8 cellular contexts compared by ENCODE assay signal in the genomic region with DNA sequence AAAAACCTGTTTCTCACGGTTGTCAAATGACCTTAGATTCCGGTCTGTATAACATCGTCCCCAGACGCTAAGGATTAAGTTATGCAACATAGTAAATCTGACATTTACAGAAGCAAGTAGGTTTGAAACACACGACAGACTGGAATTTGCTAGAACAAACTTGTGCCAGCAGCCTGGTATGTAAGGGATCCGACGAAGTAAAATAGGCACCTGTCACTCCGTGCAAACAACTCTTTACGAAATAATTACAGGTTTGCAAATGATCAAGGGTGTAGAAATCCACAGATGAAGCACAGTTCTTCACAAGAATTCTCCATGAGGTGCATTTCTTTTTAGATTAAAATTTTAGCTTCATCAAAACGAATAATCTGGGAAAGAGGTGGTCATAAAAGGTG. TPM values are rescaled to one million over a fixed set of nuclear protein-coding genes. Genes with fewer than 3 reads are reported as not detected.
DNase-seq lines count a peak whose midpoint lies in the region; ATAC-seq and TF ChIP-seq lines count a peak whose summit lies in the region.

No MANE protein-coding gene starts in this region.

- peak overlapping the region; percentile 63 for H3K27ac ChIP-seq in colonic mucosa

- H3K27me3 Mint-ChIP-seq in activated CD4-positive, alpha-beta T cell treated with anti-CD3 and anti-CD28 coated beads, Interleukin-2, amount 10 ng/mL, durations not matched to agents 24 days and 14 days: no peaks in the 10 kb centered on the region

- H3K4me1 Mint-ChIP-seq in activated CD4-positive, alpha-beta T cell treated with anti-CD3 and anti-CD28 coated beads, Interleukin-2, amount 10 ng/mL, durations not matched to agents 24 days and 14 days: peaks cover 31% of the 10 kb centered on the region

- peaks cover 3% of the 10 kb centered on the region for H3K4me1 ChIP-seq in NT2/D1 (ENCODE audit: insufficient read depth, insufficient read length)
- H3K4me1 ChIP-seq in colonic mucosa: peaks cover 9% of the 10 kb centered on the region

- H3K36me3 ChIP-seq in NT2/D1 (ENCODE audit: insufficient read depth, insufficient read length, low read length): peaks cover 14% of the 10 kb centered on the region
- no peaks in the 10 kb centered on the region for H3K36me3 ChIP-seq in colonic mucosa

- intact Hi-C loops in activated CD4-positive, alpha-beta T cell treated with anti-CD3 and anti-CD28 coated beads, Interleukin-2, amount 10 ng/mL, durations not matched to agents 24 days and 14 days (cut with micrococcal nuclease): loop anchor here (1.0 to 5.0 kb wide), 4 partner anchors 18 to 322 kb away; partner anchors contain the start of genes ITGA1 and PELO
- intact Hi-C loops in colonic mucosa (cut with DNase I): no loop called here

- H3K9ac ChIP-seq in NT2/D1 (ENCODE audit: insufficient read length, low read depth): peak overlapping the region; percentile 95
- H3K9ac ChIP-seq in colonic mucosa (ENCODE audit: low read depth in 2 of 2, low read length in 2 of 2): peak overlapping the region; percentile 40 to 96

- no peak for TF ChIP-seq CTCF in colonic mucosa (IDR thresholded peaks at IDR 0.05)

- H3K4me3 Mint-ChIP-seq in activated CD4-positive, alpha-beta T cell treated with anti-CD3 and anti-CD28 coated beads, Interleukin-2, amount 10 ng/mL, durations not matched to agents 24 days and 14 days: peak overlapping the region; percentile 91

- peaks cover 27% of the 10 kb centered on the region for H3K36me3 Mint-ChIP-seq in activated CD4-positive, alpha-beta T cell treated with anti-CD3 and anti-CD28 coated beads, Interleukin-2, amount 10 ng/mL, durations not matched to agents 24 days and 14 days (ENCODE audit: low read depth)

- H3K4me3 ChIP-seq in NT2/D1 (ENCODE audit: insufficient read length, low read depth) (peak overlapping the region; percentile 82), colonic mucosa (peak overlapping the region; percentile 46)

- H3K27me3 ChIP-seq in NT2/D1 (ENCODE audit: insufficient read depth, insufficient read length) (no peaks in the 10 kb centered on the region), colonic mucosa (no peaks in the 10 kb centered on the region)

- H3K9me3 ChIP-seq in NT2/D1 (ENCODE audit: insufficient read depth, low read length) (peaks cover 6% of the 10 kb centered on the region; the same call in 1 of the 2 replicates), colonic mucosa (no peaks in the 10 kb centered on the region)

- H3K27ac Mint-ChIP-seq in activated CD4-positive, alpha-beta T cell treated with anti-CD3 and anti-CD28 coated beads, Interleukin-2, amount 10 ng/mL, durations not matched to agents 24 days and 14 days: peak overlapping the region; percentile 89

- H3K9me3 Mint-ChIP-seq in activated CD4-positive, alpha-beta T cell treated with anti-CD3 and anti-CD28 coated beads, Interleukin-2, amount 10 ng/mL, durations not matched to agents 24 days and 14 days: no peaks in the 10 kb centered on the region

- peak; percentile 7 for ATAC-seq in HG02870 (IDR thresholded peaks at IDR 0.05; ENCODE audit: unreplicated experiment)

- DNase-seq in activated CD4-positive, alpha-beta T cell treated with anti-CD3 and anti-CD28 coated beads, Interleukin-2, amount 10 ng/mL, durations not matched to agents 24 days and 14 days: peak; percentile 69
- DNase-seq in activated CD4-positive, alpha-beta T cell treated with anti-CD3 and anti-CD28 coated beads for 48 hours: no peak
- DNase-seq in NT2/D1 (ENCODE audit: low read depth, low spot score) (no peak), colonic mucosa (peak; percentile 44), midbrain (lab: John Stamatoyannopoulos, UW) (peak; percentile 21), NCI-H446 treated with DMSO at 0.1 percent for 48 hours (lab: John Stamatoyannopoulos, UW) (no peak)
- no peak for DNase-seq in stimulated activated CD4-positive, alpha-beta T cell treated with anti-CD3 and anti-CD28 coated beads, Interleukin-4, amount 100 ng/mL, for 24 hours

RNA-seq across cellular contexts. Expression of gene MOCS2, which starts 0.5 kb away (rescaled TPM):
- total RNA-seq in activated CD4-positive, alpha-beta T cell treated with anti-CD3 and anti-CD28 coated beads, Interleukin-2, amount 10 ng/mL, durations not matched to agents 24 days and 14 days: 16.5 and 18.4 TPM in 2 replicates
- 10 to 100 TPM; 27.8 to 31.6 TPM for total RNA-seq in colonic mucosa

Comparison
In these comparisons a context has a peak if more than half of its experiments do, and no peak if none do; other contexts are left out.
1. DNase-seq: peak in activated CD4-positive, alpha-beta T cell treated with anti-CD3 and anti-CD28 coated beads, Interleukin-2, amount 10 ng/mL, durations not matched to agents 24 days and 14 days (single experiment), colonic mucosa (single experiment) and midbrain (single experiment); none in activated CD4-positive, alpha-beta T cell treated with anti-CD3 and anti-CD28 coated beads for 48 hours (single experiment), NT2/D1 (single experiment), stimulated activated CD4-positive, alpha-beta T cell treated with anti-CD3 and anti-CD28 coated beads, Interleukin-4, amount 100 ng/mL, for 24 hours (single experiment) and NCI-H446 treated with DMSO at 0.1 percent for 48 hours (single experiment).